9 cellular contexts compared by ENCODE assay signal in genomic region chr1:67889940-67890567, GRCh38. TPM values are rescaled to one million over a fixed set of nuclear protein-coding genes. Genes with fewer than 3 reads are reported as not detected.
A peak's percentile ranks its signal among the peaks of the same experiment; 100 is the strongest.
DNase-seq lines count a peak whose midpoint lies in the region; ATAC-seq and TF ChIP-seq lines count a peak whose summit lies in the region.
"Had no signal": no experiment of that assay in that cellular context is flagged by ENCODE, and none has a peak within 500 bp of the region (broad histone marks: within the 10 kb centered on the region; RNA-seq: fewer than 3 reads in every experiment).

No MANE protein-coding gene starts in this region.

- H3K4me2 ChIP-seq in hepatocyte: no peak overlapping the region
- H3K4me2 ChIP-seq in H9 (ENCODE audit: insufficient read depth, insufficient read length, low read length): no peak overlapping the region

- no peak overlapping the region for H2BK5ac ChIP-seq in H9 (ENCODE audit: insufficient read length, low read length)

- CTCF ChIA-PET in AG04449 (lab: Yijun Ruan, JAX): interaction anchor here (0.7 to 2.3 kb wide), 2 partner anchors 39 to 119 kb away, joined by 3 to 7 read pairs; no protein-coding TSS in a partner anchor

- no peaks in the 10 kb centered on the region for H3K9me3 Mint-ChIP-seq in H9

- DNase-seq in AG04449 (ENCODE audit: low read depth, low spot score): peak; percentile 37
- DNase-seq in SW480 (ENCODE audit: low spot score): peak; percentile 84
- DNase-seq in hepatocyte (ENCODE audit: low spot score): peak; percentile 41
- no peak for DNase-seq in ovary
- DNase-seq in H9: no peak
- no peak for DNase-seq in middle frontal gyrus (ENCODE audit: extremely low spot score, low spot score)
- DNase-seq: NCI-H2107 had no signal

- no peak for TF ChIP-seq EP300 in ovary (IDR thresholded peaks at IDR 0.05)

- H3K4me3 ChIP-seq in AG04449 (ENCODE audit: low read depth, low read length) (no peak overlapping the region), hepatocyte (no peak overlapping the region), ovary (no peak overlapping the region)

- no peak overlapping the region for H2BK120ac ChIP-seq in H9 (ENCODE audit: low read depth, low read length, poor library complexity, severe bottlenecking)

- no peak overlapping the region for H3K9ac ChIP-seq in H9 (ENCODE audit: extremely low read depth, insufficient read length, low read length)

- no peak overlapping the region for H2BK20ac ChIP-seq in H9 (ENCODE audit: low read depth, low read length, poor library complexity, severe bottlenecking)

- H3K23ac ChIP-seq in H9 (ENCODE audit: insufficient read length, low read depth, low read length): no peak overlapping the region

- H3K9me2 ChIP-seq in hepatocyte (replicated peaks; ENCODE audit: insufficient read depth): no peaks in the 10 kb centered on the region

- peak overlapping the region in 1 of 3 experiments; percentile 63; a peak in 1 of 7 replicates for H3K27ac Mint-ChIP-seq in H9

- no peak overlapping the region for H4K91ac ChIP-seq in H9 (ENCODE audit: insufficient read length, low read depth, low read length)

- H4K8ac ChIP-seq in H9 (replicated peaks; ENCODE audit: insufficient read length, low read depth, low read length): no peak overlapping the region

- no peak overlapping the region for H2AFZ ChIP-seq in hepatocyte
- H2AFZ ChIP-seq in H9 (ENCODE audit: low read length): no peak overlapping the region

- no peak overlapping the region for H3K14ac ChIP-seq in H9 (ENCODE audit: insufficient read depth, low read length)

- H3K36me3 Mint-ChIP-seq in H9 (ENCODE audit: insufficient read depth in 1 of 3, low read depth in 3 of 3): no peaks in the 10 kb centered on the region

- H3K56ac ChIP-seq in H9 (ENCODE audit: insufficient read length, low read depth, low read length): no peak overlapping the region

- ATAC-seq in GM21529 (IDR thresholded peaks at IDR 0.05; ENCODE audit: unreplicated experiment) (peak; percentile 65), HG02981 (IDR thresholded peaks at IDR 0.05; ENCODE audit: unreplicated experiment) (no peak)

- H4K5ac ChIP-seq in H9 (ENCODE audit: insufficient read length, low read depth, low read length): no peak overlapping the region

- peak overlapping the region; percentile 13 for H3K27ac ChIP-seq in hepatocyte
- H3K27ac ChIP-seq in ovary: no peak overlapping the region
- no peak overlapping the region for H3K27ac ChIP-seq in H9 (ENCODE audit: insufficient read length, low read depth, low read length)

- H4K20me1 ChIP-seq in hepatocyte (ENCODE audit: insufficient read depth, poor library complexity, severe bottlenecking): no peaks in the 10 kb centered on the region
- H4K20me1 ChIP-seq in H9 (ENCODE audit: control insufficient read depth, insufficient read depth, insufficient read length): no peaks in the 10 kb centered on the region

- no peaks in the 10 kb centered on the region for H3K79me1 ChIP-seq in H9 (ENCODE audit: insufficient read depth, low read depth, low read length, poor library complexity, severe bottlenecking)

- intact Hi-C loops in ovary (cut with DNase I): no loop called here

- H3K9me3 ChIP-seq in hepatocyte (ENCODE audit: low read depth) (no peaks in the 10 kb centered on the region), ovary (no peaks in the 10 kb centered on the region), H9 (ENCODE audit: control insufficient read depth, low read depth, low read length) (no peaks in the 10 kb centered on the region)

- no peak overlapping the region for H3T11ph ChIP-seq in H9 (ENCODE audit: low read length)

- no peak overlapping the region for H2BK15ac ChIP-seq in H9 (ENCODE audit: low read depth, low read length)

- H3K79me2 ChIP-seq in hepatocyte (no peaks in the 10 kb centered on the region), H9 (ENCODE audit: insufficient read depth, low read length) (no peaks in the 10 kb centered on the region)

- POLR2A ChIA-PET in AG04449 (lab: Yijun Ruan, JAX): no interaction called here

- no peak overlapping the region for H3K4ac ChIP-seq in H9 (ENCODE audit: low read depth, low read length)

- H3K4me1 ChIP-seq in hepatocyte (ENCODE audit: insufficient read depth): no peaks in the 10 kb centered on the region
- H3K4me1 ChIP-seq in ovary (ENCODE audit: insufficient read depth): no peaks in the 10 kb centered on the region
- H3K4me1 ChIP-seq in H9 (ENCODE audit: insufficient read depth, low read length): peaks cover 7% of the 10 kb centered on the region; the same call in 1 of the 2 replicates

- no peak overlapping the region for H2BK12ac ChIP-seq in H9 (ENCODE audit: insufficient read length, low read depth, low read length)

- H2AK5ac ChIP-seq in H9 (ENCODE audit: insufficient read length, low read length): no peak overlapping the region

- TF ChIP-seq CTCF in AG04449 (IDR thresholded peaks at IDR 0.05; ENCODE audit: insufficient read depth, low read length, missing control alignments) (no peak), hepatocyte (IDR thresholded peaks at IDR 0.05; ENCODE audit: poor library complexity) (no peak), ovary (IDR thresholded peaks at IDR 0.05) (no peak), H9 (conservative IDR thresholded peaks at IDR 0.05) (no peak)

- H3K18ac ChIP-seq in H9 (ENCODE audit: insufficient read length, low read depth, low read length): no peak overlapping the region

- TF ChIP-seq POLR2A in ovary (IDR thresholded peaks at IDR 0.05): no peak

- H3K23me2 ChIP-seq in H9 (ENCODE audit: insufficient read length, low read depth, low read length, poor library complexity, severe bottlenecking): no peaks in the 10 kb centered on the region

- H3K4me1 Mint-ChIP-seq in H9: peaks cover 35 to 38% of the 10 kb centered on the region in 2 experiments

- H3K4me3 Mint-ChIP-seq in H9: no peak overlapping the region

- no peaks in the 10 kb centered on the region for H3K27me3 Mint-ChIP-seq in H9 (ENCODE audit: low read depth)

- H3K27me3 ChIP-seq in hepatocyte (no peaks in the 10 kb centered on the region), ovary (no peaks in the 10 kb centered on the region), H9 (ENCODE audit: insufficient read depth, low read length) (no peaks in the 10 kb centered on the region)

- no peaks in the 10 kb centered on the region for H3K36me3 ChIP-seq in hepatocyte (replicated peaks; ENCODE audit: insufficient read depth, low read depth)
- no peaks in the 10 kb centered on the region for H3K36me3 ChIP-seq in ovary

RNA-seq across cellular contexts. Expression of gene GNG12, which starts 56.8 kb away (rescaled TPM):
- 97.0 and 108 TPM in 2 replicates for total RNA-seq in hepatocyte
- polyA plus RNA-seq in hepatocyte: 49.6 and 51.9 TPM in 2 replicates
- total RNA-seq in ovary: 10 to 100 TPM; 50.6 to 84.4 (median 68.0) TPM
- polyA plus RNA-seq in ovary: 100 to 1,000 TPM in 1 of 2 donors, 10 to 100 TPM in 1; 41.0 to 121 TPM
- 14.3 and 14.6 TPM in 2 replicates for total RNA-seq in H9 (2021)

Comparison
In these comparisons a context has a peak if more than half of its experiments do, and no peak if none do; other contexts are left out.
1. DNase-seq: peak in AG04449 (single experiment), SW480 (single experiment) and hepatocyte (single experiment); none in ovary (0 of 5), H9 (single experiment) and middle frontal gyrus (single experiment).